Comparison of ENCODE assay signal across 1 cellular context in the genomic region with DNA sequence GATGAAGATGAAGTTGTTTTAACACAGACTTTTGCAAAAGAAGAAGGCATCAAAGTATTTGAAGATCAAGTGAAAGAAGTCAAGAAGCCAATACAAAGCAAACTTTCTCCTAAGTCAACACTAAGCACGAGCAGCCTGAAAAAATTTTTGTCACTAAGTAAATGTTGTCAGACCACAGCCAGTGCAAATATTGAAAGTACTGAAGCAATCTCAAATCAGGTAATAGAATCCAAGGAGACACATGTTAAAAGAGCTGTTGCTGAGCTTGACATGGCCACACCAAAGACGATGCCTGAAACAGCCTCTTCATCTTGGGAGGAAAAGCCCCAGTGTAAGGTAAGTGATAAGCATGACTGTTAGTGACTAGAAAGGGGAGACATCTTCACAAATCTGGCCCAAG.
TF ChIP-seq lines count a peak whose summit lies in the region.

No MANE protein-coding gene starts in this region.

TF ChIP-seq in HepG2, 621 proteins besides CTCF, POLR2A, EP300 and RAD21 (continued from another document and continues in another):
- TF ChIP-seq, protein P1, sequence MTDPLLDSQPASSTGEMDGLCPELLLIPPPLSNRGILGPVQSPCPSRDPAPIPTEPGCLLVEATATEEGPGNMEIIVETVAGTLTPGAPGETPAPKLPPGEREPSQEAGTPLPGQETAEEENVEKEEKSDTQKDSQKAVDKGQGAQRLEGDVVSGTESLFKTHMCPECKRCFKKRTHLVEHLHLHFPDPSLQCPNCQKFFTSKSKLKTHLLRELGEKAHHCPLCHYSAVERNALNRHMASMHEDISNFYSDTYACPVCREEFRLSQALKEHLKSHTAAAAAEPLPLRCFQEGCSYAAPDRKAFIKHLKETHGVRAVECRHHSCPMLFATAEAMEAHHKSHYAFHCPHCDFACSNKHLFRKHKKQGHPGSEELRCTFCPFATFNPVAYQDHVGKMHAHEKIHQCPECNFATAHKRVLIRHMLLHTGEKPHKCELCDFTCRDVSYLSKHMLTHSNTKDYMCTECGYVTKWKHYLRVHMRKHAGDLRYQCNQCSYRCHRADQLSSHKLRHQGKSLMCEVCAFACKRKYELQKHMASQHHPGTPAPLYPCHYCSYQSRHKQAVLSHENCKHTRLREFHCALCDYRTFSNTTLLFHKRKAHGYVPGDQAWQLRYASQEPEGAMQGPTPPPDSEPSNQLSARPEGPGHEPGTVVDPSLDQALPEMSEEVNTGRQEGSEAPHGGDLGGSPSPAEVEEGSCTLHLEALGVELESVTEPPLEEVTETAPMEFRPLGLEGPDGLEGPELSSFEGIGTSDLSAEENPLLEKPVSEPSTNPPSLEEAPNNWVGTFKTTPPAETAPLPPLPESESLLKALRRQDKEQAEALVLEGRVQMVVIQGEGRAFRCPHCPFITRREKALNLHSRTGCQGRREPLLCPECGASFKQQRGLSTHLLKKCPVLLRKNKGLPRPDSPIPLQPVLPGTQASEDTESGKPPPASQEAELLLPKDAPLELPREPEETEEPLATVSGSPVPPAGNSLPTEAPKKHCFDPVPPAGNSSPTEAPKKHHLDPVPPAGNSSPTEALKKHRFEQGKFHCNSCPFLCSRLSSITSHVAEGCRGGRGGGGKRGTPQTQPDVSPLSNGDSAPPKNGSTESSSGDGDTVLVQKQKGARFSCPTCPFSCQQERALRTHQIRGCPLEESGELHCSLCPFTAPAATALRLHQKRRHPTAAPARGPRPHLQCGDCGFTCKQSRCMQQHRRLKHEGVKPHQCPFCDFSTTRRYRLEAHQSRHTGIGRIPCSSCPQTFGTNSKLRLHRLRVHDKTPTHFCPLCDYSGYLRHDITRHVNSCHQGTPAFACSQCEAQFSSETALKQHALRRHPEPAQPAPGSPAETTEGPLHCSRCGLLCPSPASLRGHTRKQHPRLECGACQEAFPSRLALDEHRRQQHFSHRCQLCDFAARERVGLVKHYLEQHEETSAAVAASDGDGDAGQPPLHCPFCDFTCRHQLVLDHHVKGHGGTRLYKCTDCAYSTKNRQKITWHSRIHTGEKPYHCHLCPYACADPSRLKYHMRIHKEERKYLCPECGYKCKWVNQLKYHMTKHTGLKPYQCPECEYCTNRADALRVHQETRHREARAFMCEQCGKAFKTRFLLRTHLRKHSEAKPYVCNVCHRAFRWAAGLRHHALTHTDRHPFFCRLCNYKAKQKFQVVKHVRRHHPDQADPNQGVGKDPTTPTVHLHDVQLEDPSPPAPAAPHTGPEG (CRISPR knock-in tag; IDR thresholded peaks at IDR 0.05): 0 out of 2 replicates have a peak, but pooled peaks have one; percentile 32
- TF ChIP-seq ELF3 (CRISPR knock-in tag; IDR thresholded peaks at IDR 0.05): peak; percentile 57; the same call in 1 of the 2 replicates
- TF ChIP-seq STAG1 (CRISPR knock-in tag; IDR thresholded peaks at IDR 0.05): no peak
- no peak for TF ChIP-seq KAT2B (IDR thresholded peaks at IDR 0.05; ENCODE audit: borderline replicate concordance, low read depth, low read length)
- TF ChIP-seq NBN (conservative IDR thresholded peaks at IDR 0.05): no peak
- TF ChIP-seq, protein P2, sequence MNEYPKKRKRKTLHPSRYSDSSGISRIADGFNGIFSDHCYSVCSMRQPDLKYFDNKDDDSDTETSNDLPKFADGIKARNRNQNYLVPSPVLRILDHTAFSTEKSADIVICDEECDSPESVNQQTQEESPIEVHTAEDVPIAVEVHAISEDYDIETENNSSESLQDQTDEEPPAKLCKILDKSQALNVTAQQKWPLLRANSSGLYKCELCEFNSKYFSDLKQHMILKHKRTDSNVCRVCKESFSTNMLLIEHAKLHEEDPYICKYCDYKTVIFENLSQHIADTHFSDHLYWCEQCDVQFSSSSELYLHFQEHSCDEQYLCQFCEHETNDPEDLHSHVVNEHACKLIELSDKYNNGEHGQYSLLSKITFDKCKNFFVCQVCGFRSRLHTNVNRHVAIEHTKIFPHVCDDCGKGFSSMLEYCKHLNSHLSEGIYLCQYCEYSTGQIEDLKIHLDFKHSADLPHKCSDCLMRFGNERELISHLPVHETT (CRISPR knock-in tag; conservative IDR thresholded peaks at IDR 0.05): no peak
- TF ChIP-seq ZNF598 (CRISPR knock-in tag; IDR thresholded peaks at IDR 0.05; ENCODE audit: borderline replicate concordance): no peak
- TF ChIP-seq MBD4 (IDR thresholded peaks at IDR 0.05; ENCODE audit: borderline replicate concordance, low read length): peak; percentile 84; the same call in 1 of the 2 replicates
- TF ChIP-seq TRIM24 (CRISPR knock-in tag; IDR thresholded peaks at IDR 0.05): no peak
- no peak for TF ChIP-seq HDAC6 (IDR thresholded peaks at IDR 0.05; ENCODE audit: low read depth, low read length)
- TF ChIP-seq GZF1 (CRISPR knock-in tag; IDR thresholded peaks at IDR 0.05): no peak
- no peak for TF ChIP-seq RFXAP (CRISPR knock-in tag; IDR thresholded peaks at IDR 0.05; ENCODE audit: borderline replicate concordance)
- TF ChIP-seq, protein P3, sequence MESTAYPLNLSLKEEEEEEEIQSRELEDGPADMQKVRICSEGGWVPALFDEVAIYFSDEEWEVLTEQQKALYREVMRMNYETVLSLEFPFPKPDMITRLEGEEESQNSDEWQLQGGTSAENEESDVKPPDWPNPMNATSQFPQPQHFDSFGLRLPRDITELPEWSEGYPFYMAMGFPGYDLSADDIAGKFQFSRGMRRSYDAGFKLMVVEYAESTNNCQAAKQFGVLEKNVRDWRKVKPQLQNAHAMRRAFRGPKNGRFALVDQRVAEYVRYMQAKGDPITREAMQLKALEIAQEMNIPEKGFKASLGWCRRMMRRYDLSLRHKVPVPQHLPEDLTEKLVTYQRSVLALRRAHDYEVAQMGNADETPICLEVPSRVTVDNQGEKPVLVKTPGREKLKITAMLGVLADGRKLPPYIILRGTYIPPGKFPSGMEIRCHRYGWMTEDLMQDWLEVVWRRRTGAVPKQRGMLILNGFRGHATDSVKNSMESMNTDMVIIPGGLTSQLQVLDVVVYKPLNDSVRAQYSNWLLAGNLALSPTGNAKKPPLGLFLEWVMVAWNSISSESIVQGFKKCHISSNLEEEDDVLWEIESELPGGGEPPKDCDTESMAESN (CRISPR knock-in tag; conservative IDR thresholded peaks at IDR 0.05): no peak; the same call in 1 of the 2 replicates
- no peak for TF ChIP-seq MTF2 (CRISPR knock-in tag; IDR thresholded peaks at IDR 0.05; ENCODE audit: borderline replicate concordance)
- no peak for TF ChIP-seq ZNF773 (CRISPR knock-in tag; IDR thresholded peaks at IDR 0.05; ENCODE audit: borderline replicate concordance)
- TF ChIP-seq ERF (CRISPR knock-in tag; IDR thresholded peaks at IDR 0.05): 0 out of 2 replicates have a peak, but pooled peaks have one; percentile 52
- no peak for TF ChIP-seq ZNF839 (CRISPR knock-in tag; IDR thresholded peaks at IDR 0.05; ENCODE audit: borderline replicate concordance)
- TF ChIP-seq EED (CRISPR knock-in tag; IDR thresholded peaks at IDR 0.05): no peak
- TF ChIP-seq EZH2 (conservative IDR thresholded peaks at IDR 0.05; ENCODE audit: low read depth, low read length): no peak
- TF ChIP-seq, protein P4, sequence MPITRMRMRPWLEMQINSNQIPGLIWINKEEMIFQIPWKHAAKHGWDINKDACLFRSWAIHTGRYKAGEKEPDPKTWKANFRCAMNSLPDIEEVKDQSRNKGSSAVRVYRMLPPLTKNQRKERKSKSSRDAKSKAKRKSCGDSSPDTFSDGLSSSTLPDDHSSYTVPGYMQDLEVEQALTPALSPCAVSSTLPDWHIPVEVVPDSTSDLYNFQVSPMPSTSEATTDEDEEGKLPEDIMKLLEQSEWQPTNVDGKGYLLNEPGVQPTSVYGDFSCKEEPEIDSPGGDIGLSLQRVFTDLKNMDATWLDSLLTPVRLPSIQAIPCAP (CRISPR knock-in tag; IDR thresholded peaks at IDR 0.05; ENCODE audit: low read depth): no peak
- TF ChIP-seq CC2D1A (CRISPR knock-in tag; IDR thresholded peaks at IDR 0.05): no peak
- no peak for TF ChIP-seq ATF7 (IDR thresholded peaks at IDR 0.05)
- TF ChIP-seq ATF7 (CRISPR knock-in tag; IDR thresholded peaks at IDR 0.05): no peak
- no peak for TF ChIP-seq ZNF138 (CRISPR knock-in tag; IDR thresholded peaks at IDR 0.05; ENCODE audit: low read depth)
- no peak for TF ChIP-seq RORA (CRISPR knock-in tag; IDR thresholded peaks at IDR 0.05)
- TF ChIP-seq, protein P5, sequence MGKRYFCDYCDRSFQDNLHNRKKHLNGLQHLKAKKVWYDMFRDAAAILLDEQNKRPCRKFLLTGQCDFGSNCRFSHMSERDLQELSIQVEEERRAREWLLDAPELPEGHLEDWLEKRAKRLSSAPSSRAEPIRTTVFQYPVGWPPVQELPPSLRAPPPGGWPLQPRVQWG (CRISPR knock-in tag; IDR thresholded peaks at IDR 0.05; ENCODE audit: borderline replicate concordance, low read depth): no peak
- TF ChIP-seq, protein P6, sequence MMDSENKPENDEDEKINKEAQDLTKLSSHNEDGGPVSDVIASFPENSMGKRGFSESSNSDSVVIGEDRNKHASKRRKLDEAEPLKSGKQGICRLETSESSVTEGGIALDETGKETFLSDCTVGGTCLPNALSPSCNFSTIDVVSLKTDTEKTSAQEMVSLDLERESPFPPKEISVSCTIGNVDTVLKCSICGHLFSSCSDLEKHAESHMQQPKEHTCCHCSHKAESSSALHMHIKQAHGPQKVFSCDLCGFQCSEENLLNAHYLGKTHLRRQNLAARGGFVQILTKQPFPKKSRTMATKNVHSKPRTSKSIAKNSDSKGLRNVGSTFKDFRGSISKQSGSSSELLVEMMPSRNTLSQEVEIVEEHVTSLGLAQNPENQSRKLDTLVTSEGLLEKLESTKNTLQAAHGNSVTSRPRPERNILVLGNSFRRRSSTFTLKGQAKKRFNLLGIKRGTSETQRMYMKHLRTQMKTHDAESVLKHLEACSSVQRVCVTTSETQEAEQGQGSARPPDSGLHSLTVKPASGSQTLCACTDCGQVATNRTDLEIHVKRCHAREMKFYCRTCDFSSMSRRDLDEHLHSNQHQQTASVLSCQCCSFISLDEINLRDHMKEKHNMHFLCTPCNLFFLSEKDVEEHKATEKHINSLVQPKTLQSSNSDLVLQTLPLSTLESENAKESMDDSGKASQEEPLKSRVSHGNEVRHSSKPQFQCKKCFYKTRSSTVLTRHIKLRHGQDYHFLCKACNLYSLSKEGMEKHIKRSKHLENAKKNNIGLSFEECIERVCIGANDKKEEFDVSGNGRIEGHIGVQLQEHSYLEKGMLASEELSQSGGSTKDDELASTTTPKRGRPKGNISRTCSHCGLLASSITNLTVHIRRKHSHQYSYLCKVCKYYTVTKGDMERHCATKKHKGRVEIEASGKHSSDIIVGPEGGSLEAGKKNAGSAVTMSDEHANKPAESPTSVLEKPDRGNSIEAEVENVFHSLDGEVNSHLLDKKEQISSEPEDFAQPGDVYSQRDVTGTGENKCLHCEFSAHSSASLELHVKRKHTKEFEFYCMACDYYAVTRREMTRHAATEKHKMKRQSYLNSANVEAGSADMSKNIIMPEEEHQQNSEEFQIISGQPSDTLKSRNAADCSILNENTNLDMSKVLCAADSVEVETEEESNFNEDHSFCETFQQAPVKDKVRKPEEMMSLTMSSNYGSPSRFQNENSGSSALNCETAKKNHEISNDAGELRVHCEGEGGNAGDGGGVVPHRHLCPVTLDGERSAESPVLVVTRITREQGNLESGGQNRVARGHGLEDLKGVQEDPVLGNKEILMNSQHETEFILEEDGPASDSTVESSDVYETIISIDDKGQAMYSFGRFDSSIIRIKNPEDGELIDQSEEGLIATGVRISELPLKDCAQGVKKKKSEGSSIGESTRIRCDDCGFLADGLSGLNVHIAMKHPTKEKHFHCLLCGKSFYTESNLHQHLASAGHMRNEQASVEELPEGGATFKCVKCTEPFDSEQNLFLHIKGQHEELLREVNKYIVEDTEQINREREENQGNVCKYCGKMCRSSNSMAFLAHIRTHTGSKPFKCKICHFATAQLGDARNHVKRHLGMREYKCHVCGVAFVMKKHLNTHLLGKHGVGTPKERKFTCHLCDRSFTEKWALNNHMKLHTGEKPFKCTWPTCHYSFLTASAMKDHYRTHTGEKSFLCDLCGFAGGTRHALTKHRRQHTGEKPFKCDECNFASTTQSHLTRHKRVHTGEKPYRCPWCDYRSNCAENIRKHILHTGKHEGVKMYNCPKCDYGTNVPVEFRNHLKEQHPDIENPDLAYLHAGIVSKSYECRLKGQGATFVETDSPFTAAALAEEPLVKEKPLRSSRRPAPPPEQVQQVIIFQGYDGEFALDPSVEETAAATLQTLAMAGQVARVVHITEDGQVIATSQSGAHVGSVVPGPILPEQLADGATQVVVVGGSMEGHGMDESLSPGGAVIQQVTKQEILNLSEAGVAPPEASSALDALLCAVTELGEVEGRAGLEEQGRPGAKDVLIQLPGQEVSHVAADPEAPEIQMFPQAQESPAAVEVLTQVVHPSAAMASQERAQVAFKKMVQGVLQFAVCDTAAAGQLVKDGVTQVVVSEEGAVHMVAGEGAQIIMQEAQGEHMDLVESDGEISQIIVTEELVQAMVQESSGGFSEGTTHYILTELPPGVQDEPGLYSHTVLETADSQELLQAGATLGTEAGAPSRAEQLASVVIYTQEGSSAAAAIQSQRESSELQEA (CRISPR knock-in tag; IDR thresholded peaks at IDR 0.05; ENCODE audit: not compliant biosample characterization): no peak
- TF ChIP-seq NR3C1 (CRISPR knock-in tag; IDR thresholded peaks at IDR 0.05): no peak
- no peak for TF ChIP-seq GATAD1 (CRISPR knock-in tag; IDR thresholded peaks at IDR 0.05)
- TF ChIP-seq HCFC1 (IDR thresholded peaks at IDR 0.05; ENCODE audit: low read depth, low read length): no peak
- TF ChIP-seq PAF1 (CRISPR knock-in tag; IDR thresholded peaks at IDR 0.05): no peak
